In the genomic region with DNA sequence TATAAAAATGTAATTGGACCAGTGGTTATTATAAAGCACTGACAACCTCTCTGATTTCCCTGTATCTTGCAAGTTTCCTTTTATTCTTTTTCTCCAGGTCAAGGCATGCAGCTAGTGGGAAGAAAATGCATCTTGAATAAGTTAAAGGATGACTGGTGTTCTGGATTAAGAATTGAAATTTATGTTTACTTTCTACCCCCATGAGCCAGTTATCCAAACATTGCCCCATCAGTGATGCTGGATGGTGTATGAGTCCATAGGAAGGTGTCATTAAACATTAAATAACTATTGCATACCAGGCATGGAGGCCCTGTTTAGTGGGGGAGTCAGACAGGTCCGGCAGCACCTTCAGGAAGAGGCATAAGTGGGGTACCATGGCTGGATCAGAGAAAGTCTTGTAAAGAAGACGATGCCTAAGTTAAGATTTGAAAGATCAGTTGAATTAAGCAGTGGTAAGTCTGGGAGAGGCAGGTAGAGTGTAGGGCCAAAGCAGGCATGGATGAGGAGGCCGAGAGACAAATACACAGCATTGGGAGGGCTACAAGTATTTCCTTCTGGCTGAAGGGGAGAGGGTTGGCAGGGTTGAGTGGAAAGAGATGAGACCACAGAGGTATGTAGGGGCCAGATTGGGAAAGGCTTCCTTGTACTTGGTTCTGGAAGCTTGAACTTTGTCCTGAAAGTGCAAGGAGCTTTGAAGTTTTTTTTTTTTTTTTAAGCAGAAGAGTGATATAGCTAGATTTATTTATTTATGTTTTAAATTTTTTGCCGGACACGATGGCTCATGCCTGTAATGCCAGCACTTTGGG, we compare ENCODE assay signal across 1 cellular context.
TF ChIP-seq lines count a peak whose summit lies in the region.

No MANE protein-coding gene starts in this region.

TF ChIP-seq in HepG2, 621 proteins besides CTCF, POLR2A, EP300 and RAD21 (continues in another document):
- TF ChIP-seq, protein P1, sequence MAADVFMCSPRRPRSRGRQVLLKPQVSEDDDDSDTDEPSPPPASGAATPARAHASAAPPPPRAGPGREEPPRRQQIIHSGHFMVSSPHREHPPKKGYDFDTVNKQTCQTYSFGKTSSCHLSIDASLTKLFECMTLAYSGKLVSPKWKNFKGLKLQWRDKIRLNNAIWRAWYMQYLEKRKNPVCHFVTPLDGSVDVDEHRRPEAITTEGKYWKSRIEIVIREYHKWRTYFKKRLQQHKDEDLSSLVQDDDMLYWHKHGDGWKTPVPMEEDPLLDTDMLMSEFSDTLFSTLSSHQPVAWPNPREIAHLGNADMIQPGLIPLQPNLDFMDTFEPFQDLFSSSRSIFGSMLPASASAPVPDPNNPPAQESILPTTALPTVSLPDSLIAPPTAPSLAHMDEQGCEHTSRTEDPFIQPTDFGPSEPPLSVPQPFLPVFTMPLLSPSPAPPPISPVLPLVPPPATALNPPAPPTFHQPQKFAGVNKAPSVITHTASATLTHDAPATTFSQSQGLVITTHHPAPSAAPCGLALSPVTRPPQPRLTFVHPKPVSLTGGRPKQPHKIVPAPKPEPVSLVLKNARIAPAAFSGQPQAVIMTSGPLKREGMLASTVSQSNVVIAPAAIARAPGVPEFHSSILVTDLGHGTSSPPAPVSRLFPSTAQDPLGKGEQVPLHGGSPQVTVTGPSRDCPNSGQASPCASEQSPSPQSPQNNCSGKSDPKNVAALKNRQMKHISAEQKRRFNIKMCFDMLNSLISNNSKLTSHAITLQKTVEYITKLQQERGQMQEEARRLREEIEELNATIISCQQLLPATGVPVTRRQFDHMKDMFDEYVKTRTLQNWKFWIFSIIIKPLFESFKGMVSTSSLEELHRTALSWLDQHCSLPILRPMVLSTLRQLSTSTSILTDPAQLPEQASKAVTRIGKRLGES (CRISPR knock-in tag; IDR thresholded peaks at IDR 0.05; ENCODE audit: borderline replicate concordance) = no peak
- TF ChIP-seq ZMYM3 (CRISPR knock-in tag; IDR thresholded peaks at IDR 0.05) = no peak
- TF ChIP-seq, protein P2, sequence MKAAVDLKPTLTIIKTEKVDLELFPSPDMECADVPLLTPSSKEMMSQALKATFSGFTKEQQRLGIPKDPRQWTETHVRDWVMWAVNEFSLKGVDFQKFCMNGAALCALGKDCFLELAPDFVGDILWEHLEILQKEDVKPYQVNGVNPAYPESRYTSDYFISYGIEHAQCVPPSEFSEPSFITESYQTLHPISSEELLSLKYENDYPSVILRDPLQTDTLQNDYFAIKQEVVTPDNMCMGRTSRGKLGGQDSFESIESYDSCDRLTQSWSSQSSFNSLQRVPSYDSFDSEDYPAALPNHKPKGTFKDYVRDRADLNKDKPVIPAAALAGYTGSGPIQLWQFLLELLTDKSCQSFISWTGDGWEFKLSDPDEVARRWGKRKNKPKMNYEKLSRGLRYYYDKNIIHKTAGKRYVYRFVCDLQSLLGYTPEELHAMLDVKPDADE (CRISPR knock-in tag; IDR thresholded peaks at IDR 0.05) = no peak
- no peak for TF ChIP-seq ZNF354B (CRISPR knock-in tag; IDR thresholded peaks at IDR 0.05)
- TF ChIP-seq RBFOX2 (IDR thresholded peaks at IDR 0.05; ENCODE audit: low read depth, low read length) = no peak
- TF ChIP-seq, protein P3, sequence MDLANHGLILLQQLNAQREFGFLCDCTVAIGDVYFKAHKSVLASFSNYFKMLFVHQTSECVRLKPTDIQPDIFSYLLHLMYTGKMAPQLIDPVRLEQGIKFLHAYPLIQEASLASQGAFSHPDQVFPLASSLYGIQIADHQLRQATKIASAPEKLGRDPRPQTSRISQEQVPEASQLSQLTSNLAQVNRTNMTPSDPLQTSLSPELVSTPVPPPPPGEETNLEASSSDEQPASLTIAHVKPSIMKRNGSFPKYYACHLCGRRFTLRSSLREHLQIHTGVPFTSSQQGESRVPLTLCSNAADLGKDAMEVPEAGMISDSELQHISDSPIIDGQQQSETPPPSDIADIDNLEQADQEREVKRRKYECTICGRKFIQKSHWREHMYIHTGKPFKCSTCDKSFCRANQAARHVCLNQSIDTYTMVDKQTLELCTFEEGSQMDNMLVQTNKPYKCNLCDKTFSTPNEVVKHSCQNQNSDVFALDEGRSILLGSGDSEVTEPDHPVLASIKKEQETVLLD (CRISPR knock-in tag; IDR thresholded peaks at IDR 0.05; ENCODE audit: low read depth) = no peak
- TF ChIP-seq, protein P4, sequence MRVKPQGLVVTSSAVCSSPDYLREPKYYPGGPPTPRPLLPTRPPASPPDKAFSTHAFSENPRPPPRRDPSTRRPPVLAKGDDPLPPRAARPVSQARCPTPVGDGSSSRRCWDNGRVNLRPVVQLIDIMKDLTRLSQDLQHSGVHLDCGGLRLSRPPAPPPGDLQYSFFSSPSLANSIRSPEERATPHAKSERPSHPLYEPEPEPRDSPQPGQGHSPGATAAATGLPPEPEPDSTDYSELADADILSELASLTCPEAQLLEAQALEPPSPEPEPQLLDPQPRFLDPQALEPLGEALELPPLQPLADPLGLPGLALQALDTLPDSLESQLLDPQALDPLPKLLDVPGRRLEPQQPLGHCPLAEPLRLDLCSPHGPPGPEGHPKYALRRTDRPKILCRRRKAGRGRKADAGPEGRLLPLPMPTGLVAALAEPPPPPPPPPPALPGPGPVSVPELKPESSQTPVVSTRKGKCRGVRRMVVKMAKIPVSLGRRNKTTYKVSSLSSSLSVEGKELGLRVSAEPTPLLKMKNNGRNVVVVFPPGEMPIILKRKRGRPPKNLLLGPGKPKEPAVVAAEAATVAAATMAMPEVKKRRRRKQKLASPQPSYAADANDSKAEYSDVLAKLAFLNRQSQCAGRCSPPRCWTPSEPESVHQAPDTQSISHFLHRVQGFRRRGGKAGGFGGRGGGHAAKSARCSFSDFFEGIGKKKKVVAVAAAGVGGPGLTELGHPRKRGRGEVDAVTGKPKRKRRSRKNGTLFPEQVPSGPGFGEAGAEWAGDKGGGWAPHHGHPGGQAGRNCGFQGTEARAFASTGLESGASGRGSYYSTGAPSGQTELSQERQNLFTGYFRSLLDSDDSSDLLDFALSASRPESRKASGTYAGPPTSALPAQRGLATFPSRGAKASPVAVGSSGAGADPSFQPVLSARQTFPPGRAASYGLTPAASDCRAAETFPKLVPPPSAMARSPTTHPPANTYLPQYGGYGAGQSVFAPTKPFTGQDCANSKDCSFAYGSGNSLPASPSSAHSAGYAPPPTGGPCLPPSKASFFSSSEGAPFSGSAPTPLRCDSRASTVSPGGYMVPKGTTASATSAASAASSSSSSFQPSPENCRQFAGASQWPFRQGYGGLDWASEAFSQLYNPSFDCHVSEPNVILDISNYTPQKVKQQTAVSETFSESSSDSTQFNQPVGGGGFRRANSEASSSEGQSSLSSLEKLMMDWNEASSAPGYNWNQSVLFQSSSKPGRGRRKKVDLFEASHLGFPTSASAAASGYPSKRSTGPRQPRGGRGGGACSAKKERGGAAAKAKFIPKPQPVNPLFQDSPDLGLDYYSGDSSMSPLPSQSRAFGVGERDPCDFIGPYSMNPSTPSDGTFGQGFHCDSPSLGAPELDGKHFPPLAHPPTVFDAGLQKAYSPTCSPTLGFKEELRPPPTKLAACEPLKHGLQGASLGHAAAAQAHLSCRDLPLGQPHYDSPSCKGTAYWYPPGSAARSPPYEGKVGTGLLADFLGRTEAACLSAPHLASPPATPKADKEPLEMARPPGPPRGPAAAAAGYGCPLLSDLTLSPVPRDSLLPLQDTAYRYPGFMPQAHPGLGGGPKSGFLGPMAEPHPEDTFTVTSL (CRISPR knock-in tag; IDR thresholded peaks at IDR 0.05; ENCODE audit: borderline replicate concordance) = no peak
- TF ChIP-seq, protein P5, sequence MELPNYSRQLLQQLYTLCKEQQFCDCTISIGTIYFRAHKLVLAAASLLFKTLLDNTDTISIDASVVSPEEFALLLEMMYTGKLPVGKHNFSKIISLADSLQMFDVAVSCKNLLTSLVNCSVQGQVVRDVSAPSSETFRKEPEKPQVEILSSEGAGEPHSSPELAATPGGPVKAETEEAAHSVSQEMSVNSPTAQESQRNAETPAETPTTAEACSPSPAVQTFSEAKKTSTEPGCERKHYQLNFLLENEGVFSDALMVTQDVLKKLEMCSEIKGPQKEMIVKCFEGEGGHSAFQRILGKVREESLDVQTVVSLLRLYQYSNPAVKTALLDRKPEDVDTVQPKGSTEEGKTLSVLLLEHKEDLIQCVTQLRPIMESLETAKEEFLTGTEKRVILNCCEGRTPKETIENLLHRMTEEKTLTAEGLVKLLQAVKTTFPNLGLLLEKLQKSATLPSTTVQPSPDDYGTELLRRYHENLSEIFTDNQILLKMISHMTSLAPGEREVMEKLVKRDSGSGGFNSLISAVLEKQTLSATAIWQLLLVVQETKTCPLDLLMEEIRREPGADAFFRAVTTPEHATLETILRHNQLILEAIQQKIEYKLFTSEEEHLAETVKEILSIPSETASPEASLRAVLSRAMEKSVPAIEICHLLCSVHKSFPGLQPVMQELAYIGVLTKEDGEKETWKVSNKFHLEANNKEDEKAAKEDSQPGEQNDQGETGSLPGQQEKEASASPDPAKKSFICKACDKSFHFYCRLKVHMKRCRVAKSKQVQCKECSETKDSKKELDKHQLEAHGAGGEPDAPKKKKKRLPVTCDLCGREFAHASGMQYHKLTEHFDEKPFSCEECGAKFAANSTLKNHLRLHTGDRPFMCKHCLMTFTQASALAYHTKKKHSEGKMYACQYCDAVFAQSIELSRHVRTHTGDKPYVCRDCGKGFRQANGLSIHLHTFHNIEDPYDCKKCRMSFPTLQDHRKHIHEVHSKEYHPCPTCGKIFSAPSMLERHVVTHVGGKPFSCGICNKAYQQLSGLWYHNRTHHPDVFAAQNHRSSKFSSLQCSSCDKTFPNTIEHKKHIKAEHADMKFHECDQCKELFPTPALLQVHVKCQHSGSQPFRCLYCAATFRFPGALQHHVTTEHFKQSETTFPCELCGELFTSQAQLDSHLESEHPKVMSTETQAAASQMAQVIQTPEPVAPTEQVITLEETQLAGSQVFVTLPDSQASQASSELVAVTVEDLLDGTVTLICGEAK (IDR thresholded peaks at IDR 0.05) = no peak
- TF ChIP-seq, protein P5 (CRISPR knock-in tag; IDR thresholded peaks at IDR 0.05) = no peak
- TF ChIP-seq, protein P6, sequence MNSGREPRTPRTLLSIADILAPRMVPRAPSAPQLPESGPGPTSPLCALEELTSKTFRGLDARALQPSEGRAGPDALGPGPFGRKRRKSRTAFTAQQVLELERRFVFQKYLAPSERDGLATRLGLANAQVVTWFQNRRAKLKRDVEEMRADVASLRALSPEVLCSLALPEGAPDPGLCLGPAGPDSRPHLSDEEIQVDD (CRISPR knock-in tag; IDR thresholded peaks at IDR 0.05; ENCODE audit: borderline replicate concordance) = no peak
- TF ChIP-seq TGIF2 (CRISPR knock-in tag; IDR thresholded peaks at IDR 0.05) = no peak
- TF ChIP-seq, protein P7, sequence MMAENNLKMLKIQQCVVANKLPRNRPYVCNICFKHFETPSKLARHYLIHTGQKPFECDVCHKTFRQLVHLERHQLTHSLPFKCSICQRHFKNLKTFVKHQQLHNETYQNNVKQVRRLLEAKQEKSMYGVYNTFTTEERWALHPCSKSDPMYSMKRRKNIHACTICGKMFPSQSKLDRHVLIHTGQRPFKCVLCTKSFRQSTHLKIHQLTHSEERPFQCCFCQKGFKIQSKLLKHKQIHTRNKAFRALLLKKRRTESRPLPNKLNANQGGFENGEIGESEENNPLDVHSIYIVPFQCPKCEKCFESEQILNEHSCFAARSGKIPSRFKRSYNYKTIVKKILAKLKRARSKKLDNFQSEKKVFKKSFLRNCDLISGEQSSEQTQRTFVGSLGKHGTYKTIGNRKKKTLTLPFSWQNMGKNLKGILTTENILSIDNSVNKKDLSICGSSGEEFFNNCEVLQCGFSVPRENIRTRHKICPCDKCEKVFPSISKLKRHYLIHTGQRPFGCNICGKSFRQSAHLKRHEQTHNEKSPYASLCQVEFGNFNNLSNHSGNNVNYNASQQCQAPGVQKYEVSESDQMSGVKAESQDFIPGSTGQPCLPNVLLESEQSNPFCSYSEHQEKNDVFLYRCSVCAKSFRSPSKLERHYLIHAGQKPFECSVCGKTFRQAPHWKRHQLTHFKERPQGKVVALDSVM (CRISPR knock-in tag; IDR thresholded peaks at IDR 0.05) = 0 out of 2 replicates have a peak, but pooled peaks have one; percentile 3
- TF ChIP-seq, protein P8, sequence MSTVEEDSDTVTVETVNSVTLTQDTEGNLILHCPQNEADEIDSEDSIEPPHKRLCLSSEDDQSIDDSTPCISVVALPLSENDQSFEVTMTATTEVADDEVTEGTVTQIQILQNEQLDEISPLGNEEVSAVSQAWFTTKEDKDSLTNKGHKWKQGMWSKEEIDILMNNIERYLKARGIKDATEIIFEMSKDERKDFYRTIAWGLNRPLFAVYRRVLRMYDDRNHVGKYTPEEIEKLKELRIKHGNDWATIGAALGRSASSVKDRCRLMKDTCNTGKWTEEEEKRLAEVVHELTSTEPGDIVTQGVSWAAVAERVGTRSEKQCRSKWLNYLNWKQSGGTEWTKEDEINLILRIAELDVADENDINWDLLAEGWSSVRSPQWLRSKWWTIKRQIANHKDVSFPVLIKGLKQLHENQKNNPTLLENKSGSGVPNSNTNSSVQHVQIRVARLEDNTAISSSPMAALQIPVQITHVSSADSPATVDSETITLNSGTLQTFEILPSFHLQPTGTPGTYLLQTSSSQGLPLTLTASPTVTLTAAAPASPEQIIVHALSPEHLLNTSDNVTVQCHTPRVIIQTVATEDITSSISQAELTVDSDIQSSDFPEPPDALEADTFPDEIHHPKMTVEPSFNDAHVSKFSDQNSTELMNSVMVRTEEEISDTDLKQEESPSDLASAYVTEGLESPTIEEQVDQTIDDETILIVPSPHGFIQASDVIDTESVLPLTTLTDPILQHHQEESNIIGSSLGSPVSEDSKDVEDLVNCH (CRISPR knock-in tag; IDR thresholded peaks at IDR 0.05) = no peak
- TF ChIP-seq FOXJ3 (CRISPR knock-in tag; IDR thresholded peaks at IDR 0.05; ENCODE audit: borderline replicate concordance) = no peak
- no peak for TF ChIP-seq ZNF709 (CRISPR knock-in tag; IDR thresholded peaks at IDR 0.05)
- TF ChIP-seq ZBTB7A (CRISPR knock-in tag; IDR thresholded peaks at IDR 0.05) = no peak
- peak; percentile 43; the same call in 1 of the 2 replicates for TF ChIP-seq CEBPB (IDR thresholded peaks at IDR 0.05; ENCODE audit: borderline replicate concordance, low read depth, low read length)
- 0 out of 2 replicates have a peak, but pooled peaks have one; percentile 8 for TF ChIP-seq CEBPG (CRISPR knock-in tag; IDR thresholded peaks at IDR 0.05)
- peak; percentile 34 for TF ChIP-seq TEAD3 (CRISPR knock-in tag; optimal IDR thresholded peaks at IDR 0.05; ENCODE audit: borderline replicate concordance)
